In genomic region chr19:39193785-39194184, GRCh38 we compare ENCODE assay signal across 17 cellular contexts. TPM values are rescaled to one million over a fixed set of nuclear protein-coding genes. Genes with fewer than 3 reads are reported as not detected.
DNase-seq lines count a peak whose midpoint lies in the region; ATAC-seq and TF ChIP-seq lines count a peak whose summit lies in the region.
"Had no signal": no experiment of that assay in that cellular context is flagged by ENCODE, and none has a peak within 500 bp of the region (broad histone marks: within the 10 kb centered on the region; RNA-seq: fewer than 3 reads in every experiment).

No MANE protein-coding gene starts in this region.

- H3K27ac ChIP-seq in HCT116 (ENCODE audit: low read depth, low read length) (no peak overlapping the region), body of pancreas (peak overlapping the region; percentile 70 to 84 (median 76)), left lung (no peak overlapping the region)
- H3K27ac ChIP-seq: gastrocnemius medialis, parathyroid adenoma, SK-N-MC had no signal

- H3K36me3 ChIP-seq in HCT116 (ENCODE audit: control insufficient read depth in 1 of 2, insufficient read depth in 2 of 2, low read length in 2 of 2) (no peaks in the 10 kb centered on the region), body of pancreas (replicated peaks in 1 of 2; ENCODE audit: insufficient read depth in 1 of 2, low read depth in 2 of 2) (no peaks in the 10 kb centered on the region), left lung (no peaks in the 10 kb centered on the region)
- H3K36me3 ChIP-seq: BE2C, gastrocnemius medialis had no signal

- BruUV-seq in HCT116 (replicated peaks; lab: Mats Ljungman, UMichigan): no TSS peak

- H3K4me2 ChIP-seq in HCT116 (ENCODE audit: low read length): peak overlapping the region; percentile 17; the same call in 1 of the 2 replicates

- RAD21 ChIA-PET in HCT116 (lab: Charles Lee; ENCODE audit: low non-redundant PET in 1 of 2, low total read pairs in 2 of 2, uncharacterized antibody in 2 of 2, unreplicated experiment in 2 of 2): no interaction called here

- POLR2A ChIA-PET in HCT116 (lab: Charles Lee): no interaction called here

- H4K20me1 ChIP-seq in HCT116 (ENCODE audit: insufficient read depth): no peaks in the 10 kb centered on the region

- H3K9me3 ChIP-seq in HCT116 (ENCODE audit: control insufficient read depth in 1 of 2, insufficient read depth in 1 of 2, low read depth in 1 of 2, low read length in 2 of 2) (no peaks in the 10 kb centered on the region), body of pancreas (no peaks in the 10 kb centered on the region), left lung (no peaks in the 10 kb centered on the region)
- H3K9me3 ChIP-seq: BE2C, gastrocnemius medialis had no signal

- CTCF ChIA-PET in HCT116 (lab: Charles Lee): no interaction called here

- H2AFZ ChIP-seq in HCT116 (ENCODE audit: low read depth, low read length, poor library complexity, severe bottlenecking): no peak overlapping the region
- H2AFZ ChIP-seq: parathyroid adenoma had no signal

- H3K27me3 ChIP-seq in HCT116 (ENCODE audit: insufficient read depth, low read length) (no peaks in the 10 kb centered on the region), body of pancreas (no peaks in the 10 kb centered on the region), left lung (peaks cover 27 to 67% of the 10 kb centered on the region in 2 donors)

- DNase-seq in HCT116 (ENCODE audit: low read depth, low spot score): no peak
- peak; percentile 78 to 91 (median 86) for DNase-seq in body of pancreas
- DNase-seq in left lung: no peak
- no peak for DNase-seq in sciatic nerve (ENCODE audit: low spot score)
- DNase-seq in RPMI8226: no peak
- no peak for DNase-seq in HuH-7.5 (ENCODE audit: low spot score)
- DNase-seq: activated CD4-positive, alpha-beta T cell treated with anti-CD3 and anti-CD28 coated beads, Interleukin-2, amount 50 U/mL, for 4 hours; activated T-cell treated with anti-CD3 and anti-CD28 coated beads, Interleukin-2, amount 50 U/mL, for 24 hours; BE2C; gastrocnemius medialis; NCI-H1694 treated with DMSO at 0.1 percent for 48 hours; stimulated activated CD4-positive, alpha-beta T cell treated with anti-CD3 and anti-CD28 coated beads, Interleukin-12 subunit alpha, Interleukin-12 subunit beta, amount 100 ng/mL, for 4 hours had no signal

- no peak overlapping the region for H3K4me3 ChIP-seq in HCT116 (replicated peaks in 1 of 2; ENCODE audit: low read depth in 1 of 2, low read length in 2 of 2)
- H3K4me3 ChIP-seq in body of pancreas: no peak overlapping the region
- no peak overlapping the region for H3K4me3 ChIP-seq in left lung
- H3K4me3 ChIP-seq: gastrocnemius medialis, SK-N-MC had no signal

- H3K9me2 ChIP-seq in HCT116 (ENCODE audit: insufficient read depth): no peaks in the 10 kb centered on the region

- TF ChIP-seq CTCF in HCT116 (IDR thresholded peaks at IDR 0.05 in 2 of 3, conservative IDR thresholded peaks at IDR 0.05 in 1 of 3; ENCODE audit: borderline replicate concordance in 1 of 3, insufficient read depth in 1 of 3, low read depth in 2 of 3, low read length in 2 of 3) (no peak), body of pancreas (IDR thresholded peaks at IDR 0.05) (peak in 1 of 7 experiments; percentile 5), left lung (IDR thresholded peaks at IDR 0.05) (no peak)

- H3K9ac ChIP-seq in HCT116 (ENCODE audit: low read length): no peak overlapping the region
- H3K9ac ChIP-seq: parathyroid adenoma had no signal

- no peak for TF ChIP-seq RAD21 in HCT116 (IDR thresholded peaks at IDR 0.05; ENCODE audit: low read depth)

- no peak for TF ChIP-seq POLR2A in HCT116 (IDR thresholded peaks at IDR 0.05; ENCODE audit: borderline replicate concordance, extremely low read depth, insufficient read depth, insufficient read length)
- peak in 2 of 3 donors; percentile 22 to 54 for TF ChIP-seq POLR2A in body of pancreas (IDR thresholded peaks at IDR 0.05)

- intact Hi-C loops in HCT116 (cut with micrococcal nuclease): no loop called here
- intact Hi-C loops in body of pancreas (cut with DNase I): no loop called here
- intact Hi-C loops in left lung (cut with DNase I): no loop called here
- intact Hi-C loops in sciatic nerve (cut with DNase I): no loop called here

- ATAC-seq in HCT116: no peak
- peak; percentile 83 for ATAC-seq in body of pancreas
- peak; percentile 40 for ATAC-seq in left lung
- ATAC-seq in sciatic nerve: peak; percentile 62
- no peak for ATAC-seq in HG02571 (IDR thresholded peaks at IDR 0.05; ENCODE audit: unreplicated experiment)
- ATAC-seq: gastrocnemius medialis had no signal

- 10 to 11% methylated on average over 8 to 9 of the region's 9 CpGs for WGBS in body of pancreas, 2 donors

- H3K4me1 ChIP-seq in HCT116 (ENCODE audit: control insufficient read depth in 1 of 2, insufficient read depth in 2 of 2, low read length in 2 of 2) (peaks cover 0 to 27% of the 10 kb centered on the region in 2 experiments; a peak in 2 of 4 replicates), body of pancreas (peaks cover 56% of the 10 kb centered on the region), left lung (peaks cover 0 to 5% of the 10 kb centered on the region in 2 donors)
- H3K4me1 ChIP-seq: gastrocnemius medialis, parathyroid adenoma had no signal

- no peaks in the 10 kb centered on the region for H3K79me2 ChIP-seq in HCT116 (ENCODE audit: insufficient read depth, low read length)
- H3K79me2 ChIP-seq: parathyroid adenoma had no signal

TF ChIP-seq in HCT116, 20 proteins besides CTCF, POLR2A, EP300 and RAD21:
- TF ChIP-seq POLR2AphosphoS5 (IDR thresholded peaks at IDR 0.05; ENCODE audit: low read depth, low read length) (no peak), EGR1 (IDR thresholded peaks at IDR 0.05; ENCODE audit: low read depth) (no peak), ELF1 (IDR thresholded peaks at IDR 0.05; ENCODE audit: borderline replicate concordance, low read depth) (no peak), SIN3A (IDR thresholded peaks at IDR 0.05; ENCODE audit: low read depth) (no peak), SRF (IDR thresholded peaks at IDR 0.05; ENCODE audit: low read depth) (no peak), YY1 (IDR thresholded peaks at IDR 0.05; ENCODE audit: extremely low read depth, insufficient replicate concordance, low read depth, low read length) (no peak), FOSL1 (IDR thresholded peaks at IDR 0.05; ENCODE audit: low read depth) (no peak), ZNF274 (IDR thresholded peaks at IDR 0.05; ENCODE audit: low read depth, low read length) (no peak), MAX (IDR thresholded peaks at IDR 0.05) (no peak), SP1 (IDR thresholded peaks at IDR 0.05; ENCODE audit: low read depth) (no peak), JUND (IDR thresholded peaks at IDR 0.05) (no peak), ATF3 (IDR thresholded peaks at IDR 0.05) (no peak), TCF7L2 (IDR thresholded peaks at IDR 0.05; ENCODE audit: borderline replicate concordance, extremely low read depth, insufficient read depth, insufficient read length) (no peak), CEBPB (IDR thresholded peaks at IDR 0.05; ENCODE audit: low read depth) (no peak), REST (IDR thresholded peaks at IDR 0.05; ENCODE audit: low read depth) (no peak)

RNA-seq across cellular contexts. Expression of gene NCCRP1, which starts 3.0 kb away (rescaled TPM):
- total RNA-seq in HCT116 (2021; ENCODE audit: unreplicated experiment): 0.12 TPM
- 0.04 TPM in 1 of 2 replicates, not detected in the other for polyA plus RNA-seq in HCT116 (2012)
- 1 to 10 TPM in 1 of 2 donors, under 1 TPM in 1; 0.66 to 7.8 TPM for total RNA-seq in body of pancreas
- total RNA-seq in left lung: not detected
- total RNA-seq in sciatic nerve: not detected
- total RNA-seq: gastrocnemius medialis, mononuclear cell had no signal

RNA-seq across cellular contexts. Expression of gene SYCN, which starts 10.3 kb away (rescaled TPM):
- total RNA-seq in HCT116 (2021; ENCODE audit: unreplicated experiment): not detected
- not detected in 2 replicates for polyA plus RNA-seq in HCT116 (2012)
- total RNA-seq in body of pancreas: 1,000 to 10,000 TPM; 2,614 to 5,793 TPM
- not detected for total RNA-seq in left lung
- not detected for total RNA-seq in sciatic nerve
- total RNA-seq: gastrocnemius medialis, mononuclear cell, NCI-H460 had no signal

RNA-seq across cellular contexts. Expression of gene IFNL3, which starts 51.0 kb away (rescaled TPM):
- total RNA-seq in HCT116 (2021; ENCODE audit: unreplicated experiment) (not detected), body of pancreas (not detected), left lung (not detected), sciatic nerve (not detected)
- not detected in 2 replicates for polyA plus RNA-seq in HCT116 (2012)
- total RNA-seq: gastrocnemius medialis, mononuclear cell, NCI-H460 had no signal

RNA-seq across cellular contexts. Expression of gene IFNL4, which starts 54.9 kb away (rescaled TPM):
- total RNA-seq in HCT116 (2021; ENCODE audit: unreplicated experiment) (not detected), body of pancreas (not detected), left lung (not detected), sciatic nerve (not detected)
- 0.07 TPM in 1 of 2 replicates, not detected in the other for polyA plus RNA-seq in HCT116 (2012)
- total RNA-seq: gastrocnemius medialis, NCI-H460 had no signal

Comparison
In these comparisons a context has a peak if more than half of its experiments do, and no peak if none do; other contexts are left out.
1. ATAC-seq: peak in body of pancreas (single experiment), left lung (single experiment) and sciatic nerve (single experiment); none in HCT116 (single experiment) and HG02571 (single experiment).
2. DNase-seq: peak in body of pancreas (4 of 4); none in HCT116 (single experiment), left lung (0 of 2), sciatic nerve (single experiment), RPMI8226 (single experiment) and HuH-7.5 (single experiment).
3. H3K27ac ChIP-seq: peak in body of pancreas (4 of 4); none in HCT116 (single experiment) and left lung (0 of 2).
4. RNA of gene SYCN, which starts 10.3 kb away (total RNA-seq): 2,614 to 5,793 TPM in body of pancreas; not detected in sciatic nerve (single experiment), not detected in HCT116 (single experiment) and not detected in left lung; every median in the first group is over 1,000 times any median in the second.